ENCODE assay signal across 16 cellular contexts in genomic region chr17:19000531-19001011, GRCh38. TPM values are rescaled to one million over a fixed set of nuclear protein-coding genes. Genes with fewer than 3 reads are reported as not detected.
DNase-seq lines count a peak whose midpoint lies in the region; ATAC-seq, FAIRE-seq and TF ChIP-seq lines count a peak whose summit lies in the region.
"Had no signal": no experiment of that assay in that cellular context is flagged by ENCODE, and none has a peak within 500 bp of the region (broad histone marks: within the 10 kb centered on the region; RNA-seq: fewer than 3 reads in every experiment).

No MANE protein-coding gene starts in this region.

- no peaks in the 10 kb centered on the region for H3K36me3 ChIP-seq in breast epithelium
- H3K36me3 ChIP-seq in astrocyte (ENCODE audit: insufficient read depth, low read length), result peaks cover 7% of the 10 kb centered on the region
- H3K36me3 ChIP-seq in esophagus muscularis mucosa, result no peaks in the 10 kb centered on the region
- H3K36me3 ChIP-seq: upper lobe of left lung had no signal

- H3K4me3 ChIP-seq in breast epithelium (no peak overlapping the region), astrocyte (ENCODE audit: insufficient read depth, low read depth, low read length) (peak overlapping the region; percentile 6), esophagus muscularis mucosa (no peak overlapping the region)
- H3K4me3 ChIP-seq: dorsolateral prefrontal cortex, spleen, upper lobe of left lung had no signal

- H3K27ac Mint-ChIP-seq in MCF 10A (ENCODE audit: low read depth, unreplicated experiment) (peak overlapping the region; percentile 74), astrocyte (ENCODE audit: unreplicated experiment) (no peak overlapping the region)
- H3K27ac Mint-ChIP-seq in stimulated activated effector memory CD8-positive, alpha-beta T cell treated with anti-CD3 and anti-CD28 coated beads, Interleukin-12 subunit alpha, Interleukin-12 subunit beta, amount 100 ng/mL, for 72 hours, result peak overlapping the region; percentile 17
- peak overlapping the region in 1 of 10 donors; percentile 53 for H3K27ac Mint-ChIP-seq in naive thymus-derived CD8-positive, alpha-beta T cell
- H3K27ac Mint-ChIP-seq: activated naive CD8-positive, alpha-beta T cell had no signal

- H3K27me3 ChIP-seq in breast epithelium (no peaks in the 10 kb centered on the region), astrocyte (ENCODE audit: insufficient read depth, low read length) (no peaks in the 10 kb centered on the region), esophagus muscularis mucosa (no peaks in the 10 kb centered on the region)
- H3K27me3 ChIP-seq: upper lobe of left lung had no signal

- POLR2A ChIA-PET in MCF 10A (lab: Yijun Ruan, JAX), result interaction anchor here (0.6 to 1.4 kb wide), 4 partner anchors 10 to 372 kb away, joined by 3 to 5 read pairs (median 4); no protein-coding TSS in a partner anchor
- POLR2A ChIA-PET in naive thymus-derived CD8-positive, alpha-beta T cell (lab: Charles Lee), result interaction anchor here (1.5 kb wide), 1 partner anchor 10 kb away, joined by 3 read pairs; no protein-coding TSS in a partner anchor

- H3K27ac ChIP-seq in breast epithelium, result no peak overlapping the region
- peak overlapping the region; percentile 44 for H3K27ac ChIP-seq in astrocyte (ENCODE audit: low read depth, low read length)
- H3K27ac ChIP-seq in esophagus muscularis mucosa (replicated peaks in 1 of 4), result no peak overlapping the region
- H3K27ac ChIP-seq: dorsolateral prefrontal cortex, spleen, upper lobe of left lung had no signal

- H3K9me3 Mint-ChIP-seq in MCF 10A (ENCODE audit: unreplicated experiment) (peaks cover 5% of the 10 kb centered on the region), astrocyte (ENCODE audit: unreplicated experiment) (peaks cover 2% of the 10 kb centered on the region)
- no peaks in the 10 kb centered on the region for H3K9me3 Mint-ChIP-seq in stimulated activated effector memory CD8-positive, alpha-beta T cell treated with anti-CD3 and anti-CD28 coated beads, Interleukin-12 subunit alpha, Interleukin-12 subunit beta, amount 100 ng/mL, for 72 hours
- H3K9me3 Mint-ChIP-seq in naive thymus-derived CD8-positive, alpha-beta T cell, result peaks cover 0 to 7% (median 0%) of the 10 kb centered on the region in 9 donors

- H3K4me3 Mint-ChIP-seq in MCF 10A (ENCODE audit: unreplicated experiment) (peak overlapping the region; percentile 55), astrocyte (ENCODE audit: unreplicated experiment) (no peak overlapping the region)
- H3K4me3 Mint-ChIP-seq in stimulated activated effector memory CD8-positive, alpha-beta T cell treated with anti-CD3 and anti-CD28 coated beads, Interleukin-12 subunit alpha, Interleukin-12 subunit beta, amount 100 ng/mL, for 72 hours, result no peak overlapping the region
- no peak overlapping the region for H3K4me3 Mint-ChIP-seq in naive thymus-derived CD8-positive, alpha-beta T cell

- ATAC-seq in stimulated activated effector memory CD8-positive, alpha-beta T cell treated with anti-CD3 and anti-CD28 coated beads, Interleukin-12 subunit alpha, Interleukin-12 subunit beta, amount 100 ng/mL, for 72 hours, result no peak
- ATAC-seq in naive thymus-derived CD8-positive, alpha-beta T cell, result no peak

- H3K9me3 ChIP-seq in breast epithelium (no peaks in the 10 kb centered on the region), astrocyte (ENCODE audit: insufficient read depth, low read depth, low read length) (peaks cover 5% of the 10 kb centered on the region), esophagus muscularis mucosa (peaks cover 0 to 9% (median under 1%) of the 10 kb centered on the region in 4 donors)

- TF ChIP-seq CTCF in MCF 10A (IDR thresholded peaks at IDR 0.05; ENCODE audit: unreplicated experiment) (no peak), breast epithelium (IDR thresholded peaks at IDR 0.05) (no peak), astrocyte (IDR thresholded peaks at IDR 0.05; ENCODE audit: insufficient read depth, low read depth, low read length) (no peak), esophagus muscularis mucosa (IDR thresholded peaks at IDR 0.05) (no peak)

- CTCF ChIA-PET in MCF 10A (lab: Yijun Ruan, JAX), result interaction anchor here (0.7 to 3.8 kb wide), 3 partner anchors 11 to 819 kb away, joined by 3 to 24 read pairs (median 3); no protein-coding TSS in a partner anchor

- H3K79me2 ChIP-seq in astrocyte (ENCODE audit: insufficient read depth, low read length), result peaks cover 85% of the 10 kb centered on the region

- BruUV-seq in MCF 10A (replicated peaks; lab: Mats Ljungman, UMichigan), result no TSS peak

- no peak for FAIRE-seq in astrocyte (lab: Jason Lieb, UNC)

- H3K9ac ChIP-seq in astrocyte (ENCODE audit: low read length), result peak overlapping the region; percentile 90

- DNase-seq in MCF 10A (ENCODE audit: unreplicated experiment) (peak; percentile 71), breast epithelium (ENCODE audit: low spot score in 2 of 2) (no peak), astrocyte (ENCODE audit: low read depth) (peak; percentile 65), kidney glomerular epithelial cell (lab: John Stamatoyannopoulos, UW) (peak; percentile 10), esophagus muscularis mucosa (ENCODE audit: extremely low spot score) (no peak)
- DNase-seq in stimulated activated effector memory CD8-positive, alpha-beta T cell treated with anti-CD3 and anti-CD28 coated beads, Interleukin-12 subunit alpha, Interleukin-12 subunit beta, amount 100 ng/mL, for 72 hours (ENCODE audit: low spot score in 2 of 2), result no peak
- no peak for DNase-seq in naive thymus-derived CD8-positive, alpha-beta T cell
- no peak for DNase-seq in activated CD8-positive, alpha-beta memory T cell treated with anti-CD3 and anti-CD28 coated beads for 24 hours
- DNase-seq: 8988T, DMS 273 treated with DMSO at 0.1 percent for 48 hours, dorsolateral prefrontal cortex, midbrain, spleen, upper lobe of left lung had no signal

- H4K20me1 ChIP-seq in astrocyte (ENCODE audit: insufficient read depth, low read length), result peaks cover 79% of the 10 kb centered on the region

- no peak for TF ChIP-seq POLR2A in breast epithelium (IDR thresholded peaks at IDR 0.05)
- TF ChIP-seq POLR2A in esophagus muscularis mucosa (IDR thresholded peaks at IDR 0.05; ENCODE audit: low read depth), result no peak

- no peak overlapping the region for H2AFZ ChIP-seq in astrocyte (ENCODE audit: low read depth, low read length)

- WGBS in esophagus muscularis mucosa, result 85% methylated on average over 9 of the region's 13 CpGs

- peaks cover 11% of the 10 kb centered on the region for H3K4me1 Mint-ChIP-seq in MCF 10A (ENCODE audit: insufficient read depth, unreplicated experiment)
- H3K4me1 Mint-ChIP-seq in astrocyte (ENCODE audit: low read depth, unreplicated experiment), result peaks cover 8% of the 10 kb centered on the region
- H3K4me1 Mint-ChIP-seq in stimulated activated effector memory CD8-positive, alpha-beta T cell treated with anti-CD3 and anti-CD28 coated beads, Interleukin-12 subunit alpha, Interleukin-12 subunit beta, amount 100 ng/mL, for 72 hours, result peaks cover 26% of the 10 kb centered on the region
- H3K4me1 Mint-ChIP-seq in naive thymus-derived CD8-positive, alpha-beta T cell, result peaks cover 9 to 37% (median 29%) of the 10 kb centered on the region in 4 donors

- peaks cover 24% of the 10 kb centered on the region for H3K36me3 Mint-ChIP-seq in MCF 10A (ENCODE audit: insufficient read depth, unreplicated experiment)
- peaks cover 16% of the 10 kb centered on the region for H3K36me3 Mint-ChIP-seq in astrocyte (ENCODE audit: low read depth, unreplicated experiment)
- H3K36me3 Mint-ChIP-seq in stimulated activated effector memory CD8-positive, alpha-beta T cell treated with anti-CD3 and anti-CD28 coated beads, Interleukin-12 subunit alpha, Interleukin-12 subunit beta, amount 100 ng/mL, for 72 hours, result peaks cover 8% of the 10 kb centered on the region
- peaks cover 0 to 5% (median 2%) of the 10 kb centered on the region in 3 donors for H3K36me3 Mint-ChIP-seq in naive thymus-derived CD8-positive, alpha-beta T cell

- no peaks in the 10 kb centered on the region for H3K27me3 Mint-ChIP-seq in MCF 10A (ENCODE audit: insufficient read depth, unreplicated experiment)
- H3K27me3 Mint-ChIP-seq in astrocyte (ENCODE audit: low read depth, unreplicated experiment), result no peaks in the 10 kb centered on the region
- no peaks in the 10 kb centered on the region for H3K27me3 Mint-ChIP-seq in naive thymus-derived CD8-positive, alpha-beta T cell
- H3K27me3 Mint-ChIP-seq: activated naive CD8-positive, alpha-beta T cell had no signal

- H3K4me1 ChIP-seq in breast epithelium (no peaks in the 10 kb centered on the region), astrocyte (ENCODE audit: insufficient read depth, low read length) (peaks cover 44% of the 10 kb centered on the region), esophagus muscularis mucosa (peaks cover 9 to 29% (median 26%) of the 10 kb centered on the region in 4 donors)

- intact Hi-C loops in MCF 10A (cut with micrococcal nuclease), result no loop called here
- intact Hi-C loops in breast epithelium (cut with DNase I; ENCODE audit: low total_unique reads), result no loop called here
- intact Hi-C loops in esophagus muscularis mucosa (cut with DNase I), result no loop called here

- H3K4me2 ChIP-seq in astrocyte (ENCODE audit: low read length), result peak overlapping the region; percentile 92

- TF ChIP-seq EP300 in esophagus muscularis mucosa (IDR thresholded peaks at IDR 0.05), result no peak

RNA-seq across cellular contexts. Expression of gene FAM83G, which starts 4.0 kb away (rescaled TPM):
- 47.7 and 50.1 TPM in 2 replicates for total RNA-seq in MCF 10A (2022)
- 10 to 100 TPM in 1 of 3 donors, 1 to 10 TPM in 2; 1.8 to 11.0 (median 7.2) TPM for total RNA-seq in breast epithelium
- 10.6 and 12.9 TPM in 2 replicates for total RNA-seq in astrocyte
- total RNA-seq in esophagus muscularis mucosa, result 10 to 100 TPM in 2 of 4 donors, 1 to 10 TPM in 2; 3.7 to 16.7 (median 11.8) TPM
- total RNA-seq in naive thymus-derived CD8-positive, alpha-beta T cell, result 1 to 10 TPM; 7.2 to 8.9 TPM
- polyA plus RNA-seq in naive thymus-derived CD8-positive, alpha-beta T cell, result 1 to 10 TPM; 1.5 to 3.5 (median 1.9) TPM

RNA-seq across cellular contexts. Expression of gene GRAP, which starts 46.2 kb away (rescaled TPM):
- total RNA-seq in MCF 10A (2022) (not detected in 2 replicates), breast epithelium (1 to 10 TPM; 1.8 to 9.8 (median 2.2) TPM), astrocyte (0.30 and 0.38 TPM in 2 replicates), esophagus muscularis mucosa (1 to 10 TPM; 2.1 to 4.1 (median 3.5) TPM)
- total RNA-seq in naive thymus-derived CD8-positive, alpha-beta T cell, result 10 to 100 TPM; 65.6 to 69.9 TPM
- 10 to 100 TPM; 32.7 to 99.6 (median 73.1) TPM for polyA plus RNA-seq in naive thymus-derived CD8-positive, alpha-beta T cell

RNA-seq across cellular contexts. Expression of gene SLC5A10, which starts 48.6 kb away (rescaled TPM):
- total RNA-seq in MCF 10A (2022), result 0.15 and 0.16 TPM in 2 replicates
- total RNA-seq in breast epithelium, result under 1 TPM in 1 of 3 donors, not detected in 2; 0.29 TPM
- total RNA-seq in astrocyte, result 0.14 TPM in 1 of 2 replicates, not detected in the other
- not detected for total RNA-seq in esophagus muscularis mucosa
- total RNA-seq in naive thymus-derived CD8-positive, alpha-beta T cell, result not detected
- under 1 TPM; 0.06 to 0.25 (median 0.09) TPM for polyA plus RNA-seq in naive thymus-derived CD8-positive, alpha-beta T cell
- total RNA-seq: activated CD8-positive, alpha-beta memory T cell treated with anti-CD3 and anti-CD28 coated beads for 36 hours; upper lobe of left lung had no signal

Comparison
In these comparisons a context has a peak if more than half of its experiments do, and no peak if none do; other contexts are left out.
1. DNase-seq: peak in MCF 10A (single experiment), astrocyte (single experiment) and kidney glomerular epithelial cell (single experiment); none in breast epithelium (0 of 2), stimulated activated effector memory CD8-positive, alpha-beta T cell treated with anti-CD3 and anti-CD28 coated beads, Interleukin-12 subunit alpha, Interleukin-12 subunit beta, amount 100 ng/mL, for 72 hours (0 of 2), esophagus muscularis mucosa (single experiment), naive thymus-derived CD8-positive, alpha-beta T cell (0 of 10) and activated CD8-positive, alpha-beta memory T cell treated with anti-CD3 and anti-CD28 coated beads for 24 hours (single experiment).
2. RNA of gene GRAP, which starts 46.2 kb away (total RNA-seq): 65.6 to 69.9 TPM in naive thymus-derived CD8-positive, alpha-beta T cell; 2.1 to 4.1 TPM in esophagus muscularis mucosa, 1.8 to 9.8 TPM in breast epithelium, 0.30 to 0.38 TPM in astrocyte and not detected in MCF 10A; every median in the first group is over 4 times any median in the second.